1 cellular context compared by ENCODE assay signal in the genomic region with DNA sequence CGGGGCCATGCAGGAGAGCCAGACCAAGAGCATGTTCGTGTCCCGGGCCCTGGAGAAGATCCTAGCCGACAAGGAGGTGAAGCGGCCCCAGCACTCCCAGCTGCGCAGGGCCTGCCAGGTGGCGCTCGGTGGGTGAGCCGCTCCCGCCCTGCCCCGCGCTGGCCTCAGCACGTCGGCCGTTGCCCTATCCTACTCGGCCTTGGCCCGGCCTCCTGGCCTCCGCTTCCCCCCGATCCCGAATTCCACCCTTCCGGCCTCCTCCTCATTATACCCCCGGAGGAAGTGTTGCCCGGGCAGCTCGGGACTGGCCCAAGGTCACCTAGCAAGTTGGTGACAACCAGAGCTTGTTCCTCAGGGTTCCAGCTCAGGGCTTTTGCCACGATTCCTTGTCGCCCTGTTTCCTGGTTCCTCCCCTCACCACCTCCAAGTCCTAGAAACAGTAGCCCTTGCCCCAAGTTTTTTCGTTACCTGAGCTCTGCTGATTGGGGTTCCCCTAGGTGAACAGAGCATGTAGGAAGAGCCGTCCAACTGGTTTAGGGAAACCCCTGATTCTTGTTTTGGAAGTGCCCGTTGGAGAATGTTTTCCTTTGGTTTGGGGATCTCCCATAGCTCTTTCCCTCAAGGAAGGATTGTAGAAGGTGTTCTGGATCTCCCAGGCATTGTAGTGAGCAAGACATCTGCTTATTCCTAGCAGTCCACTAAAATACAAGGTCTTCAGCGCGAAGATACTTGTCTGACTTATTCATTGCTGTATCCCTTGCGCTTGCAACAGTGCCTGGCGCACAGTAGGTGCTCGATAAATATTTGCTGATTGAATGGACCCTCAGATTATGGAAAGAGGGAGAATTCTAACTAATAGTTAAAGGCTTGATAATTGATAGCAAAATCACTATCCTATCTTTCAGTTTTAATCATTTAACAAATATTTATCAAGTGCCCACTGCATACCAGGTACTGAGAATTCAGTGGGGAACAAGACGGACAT.
A peak's percentile ranks its signal among the peaks of the same experiment; 100 is the strongest.
TF ChIP-seq lines count a peak whose summit lies in the region.

No MANE protein-coding gene starts in this region.

TF ChIP-seq in HepG2, 621 proteins besides CTCF, POLR2A, EP300 and RAD21 (continued from another document and continues in another):
- TF ChIP-seq, protein P1, sequence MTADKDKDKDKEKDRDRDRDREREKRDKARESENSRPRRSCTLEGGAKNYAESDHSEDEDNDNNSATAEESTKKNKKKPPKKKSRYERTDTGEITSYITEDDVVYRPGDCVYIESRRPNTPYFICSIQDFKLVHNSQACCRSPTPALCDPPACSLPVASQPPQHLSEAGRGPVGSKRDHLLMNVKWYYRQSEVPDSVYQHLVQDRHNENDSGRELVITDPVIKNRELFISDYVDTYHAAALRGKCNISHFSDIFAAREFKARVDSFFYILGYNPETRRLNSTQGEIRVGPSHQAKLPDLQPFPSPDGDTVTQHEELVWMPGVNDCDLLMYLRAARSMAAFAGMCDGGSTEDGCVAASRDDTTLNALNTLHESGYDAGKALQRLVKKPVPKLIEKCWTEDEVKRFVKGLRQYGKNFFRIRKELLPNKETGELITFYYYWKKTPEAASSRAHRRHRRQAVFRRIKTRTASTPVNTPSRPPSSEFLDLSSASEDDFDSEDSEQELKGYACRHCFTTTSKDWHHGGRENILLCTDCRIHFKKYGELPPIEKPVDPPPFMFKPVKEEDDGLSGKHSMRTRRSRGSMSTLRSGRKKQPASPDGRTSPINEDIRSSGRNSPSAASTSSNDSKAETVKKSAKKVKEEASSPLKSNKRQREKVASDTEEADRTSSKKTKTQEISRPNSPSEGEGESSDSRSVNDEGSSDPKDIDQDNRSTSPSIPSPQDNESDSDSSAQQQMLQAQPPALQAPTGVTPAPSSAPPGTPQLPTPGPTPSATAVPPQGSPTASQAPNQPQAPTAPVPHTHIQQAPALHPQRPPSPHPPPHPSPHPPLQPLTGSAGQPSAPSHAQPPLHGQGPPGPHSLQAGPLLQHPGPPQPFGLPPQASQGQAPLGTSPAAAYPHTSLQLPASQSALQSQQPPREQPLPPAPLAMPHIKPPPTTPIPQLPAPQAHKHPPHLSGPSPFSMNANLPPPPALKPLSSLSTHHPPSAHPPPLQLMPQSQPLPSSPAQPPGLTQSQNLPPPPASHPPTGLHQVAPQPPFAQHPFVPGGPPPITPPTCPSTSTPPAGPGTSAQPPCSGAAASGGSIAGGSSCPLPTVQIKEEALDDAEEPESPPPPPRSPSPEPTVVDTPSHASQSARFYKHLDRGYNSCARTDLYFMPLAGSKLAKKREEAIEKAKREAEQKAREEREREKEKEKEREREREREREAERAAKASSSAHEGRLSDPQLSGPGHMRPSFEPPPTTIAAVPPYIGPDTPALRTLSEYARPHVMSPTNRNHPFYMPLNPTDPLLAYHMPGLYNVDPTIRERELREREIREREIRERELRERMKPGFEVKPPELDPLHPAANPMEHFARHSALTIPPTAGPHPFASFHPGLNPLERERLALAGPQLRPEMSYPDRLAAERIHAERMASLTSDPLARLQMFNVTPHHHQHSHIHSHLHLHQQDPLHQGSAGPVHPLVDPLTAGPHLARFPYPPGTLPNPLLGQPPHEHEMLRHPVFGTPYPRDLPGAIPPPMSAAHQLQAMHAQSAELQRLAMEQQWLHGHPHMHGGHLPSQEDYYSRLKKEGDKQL (CRISPR knock-in tag; IDR thresholded peaks at IDR 0.05; ENCODE audit: low read depth): no peak
- TF ChIP-seq, protein P2, sequence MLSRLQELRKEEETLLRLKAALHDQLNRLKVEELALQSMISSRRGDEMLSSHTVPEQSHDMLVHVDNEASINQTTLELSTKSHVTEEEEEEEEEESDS (CRISPR knock-in tag; IDR thresholded peaks at IDR 0.05; ENCODE audit: borderline replicate concordance): no peak
- TF ChIP-seq ZNF709 (CRISPR knock-in tag; IDR thresholded peaks at IDR 0.05): no peak
- no peak for TF ChIP-seq TCF7L2 (IDR thresholded peaks at IDR 0.05; ENCODE audit: low read depth, low read length)
- TF ChIP-seq ZNF629 (CRISPR knock-in tag; conservative IDR thresholded peaks at IDR 0.05): peak; percentile 55
- TF ChIP-seq NPAS2 (CRISPR knock-in tag; IDR thresholded peaks at IDR 0.05; ENCODE audit: borderline replicate concordance): no peak
- no peak for TF ChIP-seq SETDB1 (CRISPR knock-in tag; IDR thresholded peaks at IDR 0.05; ENCODE audit: borderline replicate concordance)
- no peak for TF ChIP-seq NONO (IDR thresholded peaks at IDR 0.05)
- no peak; the same call in 1 of the 2 replicates for TF ChIP-seq NONO (CRISPR knock-in tag; conservative IDR thresholded peaks at IDR 0.05)
- peak; percentile 23 for TF ChIP-seq ZNF331 (CRISPR knock-in tag; IDR thresholded peaks at IDR 0.05)
- TF ChIP-seq, protein P3, sequence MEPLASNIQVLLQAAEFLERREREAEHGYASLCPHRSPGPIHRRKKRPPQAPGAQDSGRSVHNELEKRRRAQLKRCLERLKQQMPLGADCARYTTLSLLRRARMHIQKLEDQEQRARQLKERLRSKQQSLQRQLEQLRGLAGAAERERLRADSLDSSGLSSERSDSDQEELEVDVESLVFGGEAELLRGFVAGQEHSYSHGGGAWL (CRISPR knock-in tag; IDR thresholded peaks at IDR 0.05): no peak; the same call in 1 of the 2 replicates
- no peak for TF ChIP-seq NFYC (CRISPR knock-in tag; IDR thresholded peaks at IDR 0.05)
- TF ChIP-seq ZNF34 (CRISPR knock-in tag; IDR thresholded peaks at IDR 0.05; ENCODE audit: borderline replicate concordance): peak; percentile 87; the same call in 1 of the 2 replicates
- TF ChIP-seq MED1 (CRISPR knock-in tag; IDR thresholded peaks at IDR 0.05): peak; percentile 32
- no peak for TF ChIP-seq RFX1 (IDR thresholded peaks at IDR 0.05)
- TF ChIP-seq ZNF780A (CRISPR knock-in tag; IDR thresholded peaks at IDR 0.05): no peak; the same call in 1 of the 2 replicates
- TF ChIP-seq, protein P4, sequence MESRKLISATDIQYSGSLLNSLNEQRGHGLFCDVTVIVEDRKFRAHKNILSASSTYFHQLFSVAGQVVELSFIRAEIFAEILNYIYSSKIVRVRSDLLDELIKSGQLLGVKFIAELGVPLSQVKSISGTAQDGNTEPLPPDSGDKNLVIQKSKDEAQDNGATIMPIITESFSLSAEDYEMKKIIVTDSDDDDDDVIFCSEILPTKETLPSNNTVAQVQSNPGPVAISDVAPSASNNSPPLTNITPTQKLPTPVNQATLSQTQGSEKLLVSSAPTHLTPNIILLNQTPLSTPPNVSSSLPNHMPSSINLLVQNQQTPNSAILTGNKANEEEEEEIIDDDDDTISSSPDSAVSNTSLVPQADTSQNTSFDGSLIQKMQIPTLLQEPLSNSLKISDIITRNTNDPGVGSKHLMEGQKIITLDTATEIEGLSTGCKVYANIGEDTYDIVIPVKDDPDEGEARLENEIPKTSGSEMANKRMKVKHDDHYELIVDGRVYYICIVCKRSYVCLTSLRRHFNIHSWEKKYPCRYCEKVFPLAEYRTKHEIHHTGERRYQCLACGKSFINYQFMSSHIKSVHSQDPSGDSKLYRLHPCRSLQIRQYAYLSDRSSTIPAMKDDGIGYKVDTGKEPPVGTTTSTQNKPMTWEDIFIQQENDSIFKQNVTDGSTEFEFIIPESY (CRISPR knock-in tag; IDR thresholded peaks at IDR 0.05): 0 out of 2 replicates have a peak, but pooled peaks have one; percentile 10
- TF ChIP-seq, protein P5, sequence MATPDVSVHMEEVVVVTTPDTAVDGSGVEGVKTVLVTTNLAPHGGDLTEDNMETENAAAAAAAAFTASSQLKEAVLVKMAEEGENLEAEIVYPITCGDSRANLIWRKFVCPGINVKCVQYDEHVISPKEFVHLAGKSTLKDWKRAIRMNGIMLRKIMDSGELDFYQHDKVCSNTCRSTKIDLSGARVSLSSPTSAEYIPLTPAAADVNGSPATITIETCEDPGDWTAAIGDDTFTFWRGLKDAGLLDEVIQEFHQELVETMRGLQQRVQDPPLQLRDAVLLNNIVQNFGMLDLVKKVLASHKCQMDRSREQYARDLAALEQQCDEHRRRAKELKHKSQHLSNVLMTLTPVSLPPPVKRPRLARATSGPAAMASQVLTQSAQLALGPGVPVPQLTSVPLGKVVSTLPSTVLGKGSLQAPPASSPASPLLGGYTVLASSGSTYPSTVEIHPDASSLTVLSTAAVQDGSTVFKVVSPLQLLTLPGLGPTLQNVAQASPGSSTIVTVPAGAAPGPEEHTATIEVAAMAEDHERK (CRISPR knock-in tag; IDR thresholded peaks at IDR 0.05; ENCODE audit: low read depth): no peak; the same call in 1 of the 2 replicates
- TF ChIP-seq ZNF782 (CRISPR knock-in tag; IDR thresholded peaks at IDR 0.05; ENCODE audit: borderline replicate concordance): peak; percentile 80; the same call in 1 of the 2 replicates
- TF ChIP-seq, protein P6, sequence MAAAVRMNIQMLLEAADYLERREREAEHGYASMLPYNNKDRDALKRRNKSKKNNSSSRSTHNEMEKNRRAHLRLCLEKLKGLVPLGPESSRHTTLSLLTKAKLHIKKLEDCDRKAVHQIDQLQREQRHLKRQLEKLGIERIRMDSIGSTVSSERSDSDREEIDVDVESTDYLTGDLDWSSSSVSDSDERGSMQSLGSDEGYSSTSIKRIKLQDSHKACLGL (CRISPR knock-in tag; IDR thresholded peaks at IDR 0.05): peak; percentile 59; the same call in 1 of the 2 replicates
- TF ChIP-seq, protein P7, sequence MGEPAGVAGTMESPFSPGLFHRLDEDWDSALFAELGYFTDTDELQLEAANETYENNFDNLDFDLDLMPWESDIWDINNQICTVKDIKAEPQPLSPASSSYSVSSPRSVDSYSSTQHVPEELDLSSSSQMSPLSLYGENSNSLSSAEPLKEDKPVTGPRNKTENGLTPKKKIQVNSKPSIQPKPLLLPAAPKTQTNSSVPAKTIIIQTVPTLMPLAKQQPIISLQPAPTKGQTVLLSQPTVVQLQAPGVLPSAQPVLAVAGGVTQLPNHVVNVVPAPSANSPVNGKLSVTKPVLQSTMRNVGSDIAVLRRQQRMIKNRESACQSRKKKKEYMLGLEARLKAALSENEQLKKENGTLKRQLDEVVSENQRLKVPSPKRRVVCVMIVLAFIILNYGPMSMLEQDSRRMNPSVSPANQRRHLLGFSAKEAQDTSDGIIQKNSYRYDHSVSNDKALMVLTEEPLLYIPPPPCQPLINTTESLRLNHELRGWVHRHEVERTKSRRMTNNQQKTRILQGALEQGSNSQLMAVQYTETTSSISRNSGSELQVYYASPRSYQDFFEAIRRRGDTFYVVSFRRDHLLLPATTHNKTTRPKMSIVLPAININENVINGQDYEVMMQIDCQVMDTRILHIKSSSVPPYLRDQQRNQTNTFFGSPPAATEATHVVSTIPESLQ (CRISPR knock-in tag; conservative IDR thresholded peaks at IDR 0.05): no peak
- no peak; the same call in 1 of the 2 replicates for TF ChIP-seq NCOR1 (IDR thresholded peaks at IDR 0.05; ENCODE audit: borderline replicate concordance, low read length)
- TF ChIP-seq ZEB1 (IDR thresholded peaks at IDR 0.05; ENCODE audit: insufficient replicate concordance, low read depth): peak; percentile 80
- TF ChIP-seq SMAD1 (CRISPR knock-in tag; IDR thresholded peaks at IDR 0.05; ENCODE audit: borderline replicate concordance, low read depth): no peak; the same call in 1 of the 2 replicates
- peak; percentile 82; the same call in 1 of the 2 replicates for TF ChIP-seq GABPB1 (CRISPR knock-in tag; IDR thresholded peaks at IDR 0.05)
- TF ChIP-seq SNAPC2 (CRISPR knock-in tag; IDR thresholded peaks at IDR 0.05): 0 out of 2 replicates have a peak, but pooled peaks have one; percentile 40
- peak; percentile 68; the same call in 1 of the 2 replicates for TF ChIP-seq SALL1 (CRISPR knock-in tag; IDR thresholded peaks at IDR 0.05)
- no peak for TF ChIP-seq KLF9 (CRISPR knock-in tag; IDR thresholded peaks at IDR 0.05; ENCODE audit: low read depth)
- TF ChIP-seq NRL (CRISPR knock-in tag; IDR thresholded peaks at IDR 0.05; ENCODE audit: borderline replicate concordance): peak; percentile 56
- TF ChIP-seq MAFK (conservative IDR thresholded peaks at IDR 0.05 in 1 of 2, IDR thresholded peaks at IDR 0.05 in 1 of 2; ENCODE audit: low read length in 2 of 2): no peak
- no peak for TF ChIP-seq RELA (CRISPR knock-in tag; IDR thresholded peaks at IDR 0.05)
- 0 out of 2 replicates have a peak, but pooled peaks have one; percentile 57 for TF ChIP-seq JUN (CRISPR knock-in tag; IDR thresholded peaks at IDR 0.05)
- TF ChIP-seq, protein P8, sequence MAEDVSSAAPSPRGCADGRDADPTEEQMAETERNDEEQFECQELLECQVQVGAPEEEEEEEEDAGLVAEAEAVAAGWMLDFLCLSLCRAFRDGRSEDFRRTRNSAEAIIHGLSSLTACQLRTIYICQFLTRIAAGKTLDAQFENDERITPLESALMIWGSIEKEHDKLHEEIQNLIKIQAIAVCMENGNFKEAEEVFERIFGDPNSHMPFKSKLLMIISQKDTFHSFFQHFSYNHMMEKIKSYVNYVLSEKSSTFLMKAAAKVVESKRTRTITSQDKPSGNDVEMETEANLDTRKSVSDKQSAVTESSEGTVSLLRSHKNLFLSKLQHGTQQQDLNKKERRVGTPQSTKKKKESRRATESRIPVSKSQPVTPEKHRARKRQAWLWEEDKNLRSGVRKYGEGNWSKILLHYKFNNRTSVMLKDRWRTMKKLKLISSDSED (CRISPR knock-in tag; IDR thresholded peaks at IDR 0.05): no peak
- TF ChIP-seq STAT5B (CRISPR knock-in tag; IDR thresholded peaks at IDR 0.05): 0 out of 2 replicates have a peak, but pooled peaks have one; percentile 58
- TF ChIP-seq, protein P9, sequence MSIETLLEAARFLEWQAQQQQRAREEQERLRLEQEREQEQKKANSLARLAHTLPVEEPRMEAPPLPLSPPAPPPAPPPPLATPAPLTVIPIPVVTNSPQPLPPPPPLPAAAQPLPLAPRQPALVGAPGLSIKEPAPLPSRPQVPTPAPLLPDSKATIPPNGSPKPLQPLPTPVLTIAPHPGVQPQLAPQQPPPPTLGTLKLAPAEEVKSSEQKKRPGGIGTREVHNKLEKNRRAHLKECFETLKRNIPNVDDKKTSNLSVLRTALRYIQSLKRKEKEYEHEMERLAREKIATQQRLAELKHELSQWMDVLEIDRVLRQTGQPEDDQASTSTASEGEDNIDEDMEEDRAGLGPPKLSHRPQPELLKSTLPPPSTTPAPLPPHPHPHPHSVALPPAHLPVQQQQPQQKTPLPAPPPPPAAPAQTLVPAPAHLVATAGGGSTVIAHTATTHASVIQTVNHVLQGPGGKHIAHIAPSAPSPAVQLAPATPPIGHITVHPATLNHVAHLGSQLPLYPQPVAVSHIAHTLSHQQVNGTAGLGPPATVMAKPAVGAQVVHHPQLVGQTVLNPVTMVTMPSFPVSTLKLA (IDR thresholded peaks at IDR 0.05): no peak
- TF ChIP-seq REPIN1 (CRISPR knock-in tag; IDR thresholded peaks at IDR 0.05; ENCODE audit: borderline replicate concordance, low read depth): peak; percentile 15
- TF ChIP-seq FOXA1 (IDR thresholded peaks at IDR 0.05): no peak
- TF ChIP-seq FOXA1 (CRISPR knock-in tag; IDR thresholded peaks at IDR 0.05): no peak
- peak; percentile 76 for TF ChIP-seq AGO1 (IDR thresholded peaks at IDR 0.05; ENCODE audit: low read depth, low read length, poor library complexity, severe bottlenecking)
- TF ChIP-seq NCOA5 (CRISPR knock-in tag; IDR thresholded peaks at IDR 0.05): no peak
- no peak for TF ChIP-seq ZFP36 (IDR thresholded peaks at IDR 0.05; ENCODE audit: borderline replicate concordance, low read depth, low read length, partially characterized antibody)
